Comparison of ENCODE assay signal across 18 cellular contexts in the genomic region with DNA sequence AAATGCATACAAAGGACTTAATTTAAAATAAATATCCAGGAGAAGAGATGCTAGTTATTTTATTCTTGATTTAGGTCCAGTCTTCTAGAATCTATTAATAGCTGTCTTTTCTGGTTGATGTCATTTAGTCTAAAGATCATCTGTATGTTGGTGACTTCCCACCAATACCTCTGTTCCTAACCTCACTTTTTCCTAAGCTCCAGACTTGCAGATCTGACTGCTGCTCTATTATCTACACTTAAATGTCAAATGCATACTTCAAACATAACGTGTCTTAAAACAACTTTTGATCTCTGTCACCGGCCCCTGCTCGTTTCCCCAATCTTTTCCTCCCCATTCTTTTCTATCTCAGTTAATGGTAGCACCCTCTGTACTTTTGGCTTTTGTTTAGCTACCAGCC.
"Had no signal": no experiment of that assay in that cellular context is flagged by ENCODE, and none has a peak within 500 bp of the region (broad histone marks: within the 10 kb centered on the region; RNA-seq: fewer than 3 reads in every experiment).

No MANE protein-coding gene starts in this region.

- FAIRE-seq: islet of Langerhans, TTC549 had no signal

- H3K4me1 Mint-ChIP-seq: WTC11 had no signal

- ATAC-seq: effector memory CD8-positive, alpha-beta T cell; left colon; natural killer cell treated with Interleukin-12 subunit alpha and Interleukin-12 subunit beta and Interleukin-15 and Interleukin-18, amount 100 ng/mL, for 72 hours; WTC11 had no signal

- H3K27ac Mint-ChIP-seq: activated naive CD8-positive, alpha-beta T cell; dendritic cell treated with granulocyte-macrophage colony-stimulating factor and Interleukin-4, amounts not matched to agents 40 ng/mL and 50 ng/mL, for 4 days; effector memory CD8-positive, alpha-beta T cell; natural killer cell treated with Interleukin-12 subunit alpha and Interleukin-12 subunit beta and Interleukin-15 and Interleukin-18, amount 100 ng/mL, for 72 hours; type B pancreatic cell had no signal

- H3K4me3 Mint-ChIP-seq: activated naive CD8-positive, alpha-beta T cell; activated T-cell treated with anti-CD3 and anti-CD28 coated beads, Interleukin-2, amount 50 U/mL, for 24 hours; dendritic cell treated with granulocyte-macrophage colony-stimulating factor and Interleukin-4, amounts not matched to agents 40 ng/mL and 50 ng/mL, for 4 days; effector memory CD8-positive, alpha-beta T cell; natural killer cell treated with Interleukin-12 subunit alpha and Interleukin-12 subunit beta and Interleukin-15 and Interleukin-18, amount 100 ng/mL, for 72 hours; type B pancreatic cell; WTC11 had no signal

- H3K9me3 Mint-ChIP-seq: dendritic cell treated with granulocyte-macrophage colony-stimulating factor and Interleukin-4, amounts not matched to agents 40 ng/mL and 50 ng/mL, for 4 days; effector memory CD8-positive, alpha-beta T cell; type B pancreatic cell had no signal

- H3K27me3 Mint-ChIP-seq: activated naive CD8-positive, alpha-beta T cell; activated T-cell treated with anti-CD3 and anti-CD28 coated beads, Interleukin-2, amount 50 U/mL, for 24 hours; dendritic cell treated with granulocyte-macrophage colony-stimulating factor and Interleukin-4, amounts not matched to agents 40 ng/mL and 50 ng/mL, for 4 days; effector memory CD8-positive, alpha-beta T cell; natural killer cell treated with Interleukin-12 subunit alpha and Interleukin-12 subunit beta and Interleukin-15 and Interleukin-18, amount 100 ng/mL, for 72 hours; type B pancreatic cell had no signal

- DNase-seq: activated CD4-positive, alpha-beta T cell treated with anti-CD3 and anti-CD28 coated beads, Interleukin-2, amount 50 U/mL, for 4 hours; activated T-cell treated with anti-CD3 and anti-CD28 coated beads, Interleukin-2, amount 50 U/mL, for 24 hours; anterior cingulate cortex; cerebellar nuclear complex; effector memory CD8-positive, alpha-beta T cell; foreskin melanocyte; left colon; mesenchymal stem cell; stimulated activated CD4-positive, alpha-beta T cell treated with anti-CD3 and anti-CD28 coated beads, Interleukin-15, amount 100 ng/mL, for 24 hours; stimulated activated CD4-positive, alpha-beta T cell treated with anti-CD3 and anti-CD28 coated beads, Interleukin-4, amount 100 ng/mL, for 1 hour; stimulated activated naive CD4-positive, alpha-beta T cell had no signal
